1 cellular context compared by ENCODE assay signal in the genomic region with DNA sequence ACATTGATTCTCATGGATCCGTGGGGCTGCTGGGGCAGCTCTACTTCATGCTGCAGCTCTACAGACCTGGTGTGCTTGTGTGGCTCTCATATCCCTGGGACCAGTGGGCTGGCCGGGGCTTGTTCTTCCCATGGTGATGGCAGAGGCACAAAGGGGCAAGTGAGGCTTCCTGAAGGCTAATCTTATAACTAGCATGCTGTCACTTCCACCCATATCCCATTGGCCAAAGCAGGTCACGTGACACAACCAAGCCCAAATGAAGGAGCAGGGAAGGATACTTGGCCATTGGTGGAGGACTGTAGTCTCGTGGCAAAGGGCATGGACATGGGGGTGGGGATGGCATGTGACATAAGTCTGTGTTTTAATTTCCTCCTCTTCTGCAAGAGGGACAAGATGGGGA.
TF ChIP-seq lines count a peak whose summit lies in the region.

No MANE protein-coding gene starts in this region.

TF ChIP-seq in GM23338, 12 proteins besides CTCF, POLR2A, EP300 and RAD21 (continued from another document):
- TF ChIP-seq, protein P1, sequence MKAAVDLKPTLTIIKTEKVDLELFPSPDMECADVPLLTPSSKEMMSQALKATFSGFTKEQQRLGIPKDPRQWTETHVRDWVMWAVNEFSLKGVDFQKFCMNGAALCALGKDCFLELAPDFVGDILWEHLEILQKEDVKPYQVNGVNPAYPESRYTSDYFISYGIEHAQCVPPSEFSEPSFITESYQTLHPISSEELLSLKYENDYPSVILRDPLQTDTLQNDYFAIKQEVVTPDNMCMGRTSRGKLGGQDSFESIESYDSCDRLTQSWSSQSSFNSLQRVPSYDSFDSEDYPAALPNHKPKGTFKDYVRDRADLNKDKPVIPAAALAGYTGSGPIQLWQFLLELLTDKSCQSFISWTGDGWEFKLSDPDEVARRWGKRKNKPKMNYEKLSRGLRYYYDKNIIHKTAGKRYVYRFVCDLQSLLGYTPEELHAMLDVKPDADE (IDR thresholded peaks at IDR 0.05): no peak
- TF ChIP-seq REST (IDR thresholded peaks at IDR 0.05; ENCODE audit: unreplicated experiment) (no peak), POLR2AphosphoS5 (IDR thresholded peaks at IDR 0.05; ENCODE audit: low read depth) (no peak), EZH2phosphoT487 (IDR thresholded peaks at IDR 0.05; ENCODE audit: unreplicated experiment) (no peak)
TF ChIP-seq in GM23338: peak in this region for 0.
